Comparison of ENCODE assay signal across 20 cellular contexts in genomic region chr4:27046851-27047250, GRCh38.
DNase-seq lines count a peak whose midpoint lies in the region; ATAC-seq and TF ChIP-seq lines count a peak whose summit lies in the region.
"Had no signal": no experiment of that assay in that cellular context is flagged by ENCODE, and none has a peak within 500 bp of the region (broad histone marks: within the 10 kb centered on the region; RNA-seq: fewer than 3 reads in every experiment).

No MANE protein-coding gene starts in this region.

- POLR2A ChIA-PET in MCF 10A (lab: Yijun Ruan, JAX) = no interaction called here

- 0% methylated on average over 1 of the region's 1 CpG for WGBS in mammary epithelial cell (ENCODE audit: low coverage, missing lambda C conversion rate)

- peaks cover 5% of the 10 kb centered on the region for H3K4me1 Mint-ChIP-seq in MCF 10A (ENCODE audit: insufficient read depth, unreplicated experiment)

- BruUV-seq in MCF 10A (replicated peaks; lab: Mats Ljungman, UMichigan) (no TSS peak), mammary epithelial cell (replicated peaks; lab: Mats Ljungman, UMichigan) (no TSS peak)

- H3K27ac ChIP-seq in mammary epithelial cell (ENCODE audit: insufficient read depth, low read depth, low read length) = no peak overlapping the region
- H3K27ac ChIP-seq: HL-60, SK-N-MC had no signal

- intact Hi-C loops in MCF 10A (cut with micrococcal nuclease) (loop anchor here (5.0 to 10.0 kb wide), 4 partner anchors 588 to 1180 kb away; no protein-coding TSS in a partner anchor), mammary epithelial cell (cut with micrococcal nuclease) (loop anchor here (5.0 kb wide), 2 partner anchors 130 to 635 kb away; no protein-coding TSS in a partner anchor)

- H3K4me1 ChIP-seq in mammary epithelial cell (ENCODE audit: insufficient read depth, low read length) = peaks cover 4% of the 10 kb centered on the region

- H3K4me3 Mint-ChIP-seq in MCF 10A (ENCODE audit: unreplicated experiment) = no peak overlapping the region

- H3K79me2 ChIP-seq in mammary epithelial cell (ENCODE audit: insufficient read depth, low read length) = no peaks in the 10 kb centered on the region

- in situ Hi-C loops in mammary epithelial cell (cut with MboI; ENCODE audit: low sequenced_read_pairs in 2 of 2) = no loop called here

- ATAC-seq in left lobe of liver = peak; percentile 73
- ATAC-seq: HCT116 had no signal

- no peak overlapping the region for H2AFZ ChIP-seq in mammary epithelial cell (ENCODE audit: low read depth, low read length)

- dilution Hi-C loops in mammary epithelial cell (cut with HindIII; ENCODE audit: low sequenced_read_pairs) = no loop called here

- no peak overlapping the region for H3K4me3 ChIP-seq in mammary epithelial cell (replicated peaks in 1 of 3; ENCODE audit: insufficient read depth in 1 of 3, low read depth in 2 of 3, low read length in 3 of 3)
- H3K4me3 ChIP-seq: SK-N-MC had no signal

- H3K9me3 ChIP-seq in mammary epithelial cell (replicated peaks; ENCODE audit: insufficient read depth, low read length) = no peaks in the 10 kb centered on the region

- H3K36me3 ChIP-seq in mammary epithelial cell (ENCODE audit: insufficient read depth, low read length) = no peaks in the 10 kb centered on the region

- H3K9ac ChIP-seq in mammary epithelial cell (ENCODE audit: insufficient read depth, low read length) = no peak overlapping the region

- TF ChIP-seq CTCF in MCF 10A (IDR thresholded peaks at IDR 0.05; ENCODE audit: unreplicated experiment) (no peak), mammary epithelial cell (conservative IDR thresholded peaks at IDR 0.05 in 1 of 2, IDR thresholded peaks at IDR 0.05 in 1 of 2; ENCODE audit: extremely low read depth in 1 of 2, insufficient read depth in 1 of 2, low read depth in 1 of 2, low read length in 2 of 2) (no peak)

- no peaks in the 10 kb centered on the region for H3K9me3 Mint-ChIP-seq in MCF 10A (ENCODE audit: unreplicated experiment)

- DNase-seq in NCI-H1417 (lab: John Stamatoyannopoulos, UW) = peak in 2 of 3 experiments; percentile 19 to 59
- no peak for DNase-seq in NCI-H1417 treated with DMSO at 0.1 percent for 48 hours (lab: John Stamatoyannopoulos, UW)
- DNase-seq in MCF 10A (ENCODE audit: unreplicated experiment) = no peak
- DNase-seq in mammary epithelial cell = no peak
- no peak for DNase-seq in left lobe of liver (ENCODE audit: low spot score)
- no peak for DNase-seq in NCI-H187 (lab: John Stamatoyannopoulos, UW)
- no peak for DNase-seq in activated T-cell treated with anti-CD3 and anti-CD28 coated beads for 4 hours
- DNase-seq: Calu3, DMS79 treated with DMSO at 0.1 percent for 48 hours, GF-D8, Karpas-422, MV-4-11, NCI-H1694 treated with DMSO at 0.1 percent for 48 hours, NCI-H2171 treated with DMSO at 0.1 percent for 48 hours, NCI-H446, NCI-H526 treated with DMSO at 0.1 percent for 48 hours, SIG-M5 had no signal

- CTCF ChIA-PET in MCF 10A (lab: Yijun Ruan, JAX) = interaction anchor here (0.6 kb wide), 1 partner anchor 368 kb away, joined by 3 read pairs; no protein-coding TSS in a partner anchor
- CTCF ChIA-PET in mammary epithelial cell (lab: Charles Lee; ENCODE audit: low non-redundant PET) = no interaction called here

- no peaks in the 10 kb centered on the region for H3K27me3 Mint-ChIP-seq in MCF 10A (ENCODE audit: insufficient read depth, unreplicated experiment)

- no peaks in the 10 kb centered on the region for H3K36me3 Mint-ChIP-seq in MCF 10A (ENCODE audit: insufficient read depth, unreplicated experiment)

- peak overlapping the region; percentile 43 for H3K27ac Mint-ChIP-seq in MCF 10A (ENCODE audit: low read depth, unreplicated experiment)

- no peaks in the 10 kb centered on the region for H3K27me3 ChIP-seq in mammary epithelial cell (ENCODE audit: insufficient read depth, low read length)

- H3K4me2 ChIP-seq in mammary epithelial cell (ENCODE audit: insufficient read depth, low read depth, low read length) = no peak overlapping the region

- no peaks in the 10 kb centered on the region for H4K20me1 ChIP-seq in mammary epithelial cell (ENCODE audit: insufficient read depth, low read length)

Comparison
In these comparisons a context has a peak if more than half of its experiments do, and no peak if none do; other contexts are left out.
1. DNase-seq: peak in NCI-H1417 (2 of 3); none in NCI-H1417 treated with DMSO at 0.1 percent for 48 hours (single experiment), MCF 10A (single experiment), mammary epithelial cell (single experiment), left lobe of liver (single experiment), NCI-H187 (0 of 2) and activated T-cell treated with anti-CD3 and anti-CD28 coated beads for 4 hours (single experiment).